Comparison of ENCODE assay signal across 18 cellular contexts in genomic region chr10:53903756-53904155, GRCh38.
A peak's percentile ranks its signal among the peaks of the same experiment; 100 is the strongest.
DNase-seq lines count a peak whose midpoint lies in the region; ATAC-seq, FAIRE-seq and TF ChIP-seq lines count a peak whose summit lies in the region.
"Had no signal": no experiment of that assay in that cellular context is flagged by ENCODE, and none has a peak within 500 bp of the region (broad histone marks: within the 10 kb centered on the region; RNA-seq: fewer than 3 reads in every experiment).

No MANE protein-coding gene starts in this region.

- H3K14ac ChIP-seq in trophoblast cell (ENCODE audit: low read length), result no peak overlapping the region

- no TSS peak for BruUV-seq in MCF 10A (replicated peaks; lab: Mats Ljungman, UMichigan)

- H3K9me3 Mint-ChIP-seq in MCF 10A (ENCODE audit: unreplicated experiment), result no peaks in the 10 kb centered on the region
- no peaks in the 10 kb centered on the region for H3K9me3 Mint-ChIP-seq in activated CD8-positive, alpha-beta memory T cell treated with anti-CD3 and anti-CD28 coated beads, Interleukin-2, amount 10 ng/mL, durations not matched to agents 7 days and 5 days (ENCODE audit: low read depth)
- H3K9me3 Mint-ChIP-seq: H9 had no signal

- peak; percentile 38 for DNase-seq in MCF 10A (ENCODE audit: unreplicated experiment)
- DNase-seq in breast epithelium (ENCODE audit: low spot score in 2 of 2), result no peak
- peak; percentile 85 for DNase-seq in bronchial epithelial cell (ENCODE audit: low read depth)
- peak; percentile 39 to 71 for DNase-seq in foreskin keratinocyte
- DNase-seq in trophoblast cell, result no peak
- no peak for DNase-seq in activated CD8-positive, alpha-beta memory T cell treated with anti-CD3 and anti-CD28 coated beads, Interleukin-2, amount 10 ng/mL, durations not matched to agents 7 days and 5 days
- no peak for DNase-seq in colonic mucosa
- DNase-seq: Calu3; CD8-positive, alpha-beta T cell; DND-41; EL; H9 had no signal

- TF ChIP-seq CTCF in MCF 10A (IDR thresholded peaks at IDR 0.05; ENCODE audit: unreplicated experiment), result no peak
- TF ChIP-seq CTCF in breast epithelium (IDR thresholded peaks at IDR 0.05), result no peak
- TF ChIP-seq CTCF in bronchial epithelial cell (IDR thresholded peaks at IDR 0.05; ENCODE audit: insufficient read depth, low read length, severe bottlenecking), result no peak
- TF ChIP-seq CTCF in foreskin keratinocyte (conservative IDR thresholded peaks at IDR 0.05), result no peak
- TF ChIP-seq CTCF in colonic mucosa (IDR thresholded peaks at IDR 0.05), result no peak

- no peaks in the 10 kb centered on the region for H3K79me1 ChIP-seq in trophoblast cell (ENCODE audit: low read length)

- intact Hi-C loops in MCF 10A (cut with micrococcal nuclease) (no loop called here), breast epithelium (cut with DNase I; ENCODE audit: low total_unique reads) (no loop called here), colonic mucosa (cut with DNase I) (no loop called here)

- H3K27ac Mint-ChIP-seq in MCF 10A (ENCODE audit: low read depth, unreplicated experiment), result no peak overlapping the region
- H3K27ac Mint-ChIP-seq in activated CD8-positive, alpha-beta memory T cell treated with anti-CD3 and anti-CD28 coated beads, Interleukin-2, amount 10 ng/mL, durations not matched to agents 7 days and 5 days, result no peak overlapping the region
- H3K27ac Mint-ChIP-seq: B cell; CD8-positive, alpha-beta T cell; H9 had no signal

- no peak overlapping the region for H3K27ac ChIP-seq in breast epithelium
- peak overlapping the region; percentile 75 for H3K27ac ChIP-seq in foreskin keratinocyte
- H3K27ac ChIP-seq in trophoblast cell (ENCODE audit: low read depth, low read length), result no peak overlapping the region
- H3K27ac ChIP-seq in colonic mucosa, result no peak overlapping the region
- H3K27ac ChIP-seq: 22Rv1; BLaER1 treated with 17β-estradiol and CSF1 and Interleukin-3, amounts not matched to agents 10 nM and 100 nM had no signal

- H3K18ac ChIP-seq in trophoblast cell (ENCODE audit: low read length), result no peak overlapping the region

- H2AFZ ChIP-seq in trophoblast cell (ENCODE audit: insufficient read depth, low read length, poor library complexity), result no peak overlapping the region

- H4K91ac ChIP-seq in trophoblast cell (ENCODE audit: low read depth, low read length), result no peak overlapping the region

- no peak overlapping the region for H3K23ac ChIP-seq in trophoblast cell (ENCODE audit: low read length)

- H4K12ac ChIP-seq in trophoblast cell (ENCODE audit: low read depth, low read length), result no peak overlapping the region

- no peak overlapping the region for H3K4me3 Mint-ChIP-seq in MCF 10A (ENCODE audit: unreplicated experiment)
- no peak overlapping the region for H3K4me3 Mint-ChIP-seq in activated CD8-positive, alpha-beta memory T cell treated with anti-CD3 and anti-CD28 coated beads, Interleukin-2, amount 10 ng/mL, durations not matched to agents 7 days and 5 days
- H3K4me3 Mint-ChIP-seq: B cell; CD8-positive, alpha-beta T cell; H9 had no signal

- H3K4me3 ChIP-seq in breast epithelium, result no peak overlapping the region
- H3K4me3 ChIP-seq in bronchial epithelial cell (ENCODE audit: low read depth, low read length), result no peak overlapping the region
- no peak overlapping the region for H3K4me3 ChIP-seq in trophoblast cell (ENCODE audit: low read depth, low read length)
- H3K4me3 ChIP-seq in colonic mucosa, result no peak overlapping the region
- H3K4me3 ChIP-seq: BLaER1 treated with 17β-estradiol and CSF1 and Interleukin-3, amounts not matched to agents 10 nM and 100 nM; GM12878 had no signal

- no peak for FAIRE-seq in bronchial epithelial cell (lab: Jason Lieb, UNC)
- FAIRE-seq: GM12878, H1, HepG2 had no signal

- no peaks in the 10 kb centered on the region for H3K79me2 ChIP-seq in trophoblast cell (ENCODE audit: control insufficient read depth, insufficient read depth, low read length, poor library complexity)

- no peak overlapping the region for H2BK120ac ChIP-seq in trophoblast cell (ENCODE audit: insufficient read depth, low read length, poor library complexity)

- WGBS in trophoblast cell (ENCODE audit: extremely low coverage, insufficient coverage, insufficient read length), result no CpG with 5 or more reads among the region's 1 CpG

- H2AK5ac ChIP-seq in trophoblast cell (ENCODE audit: low read length), result no peak overlapping the region

- H3K4me2 ChIP-seq in trophoblast cell (ENCODE audit: low read length), result no peak overlapping the region
- H3K4me2 ChIP-seq: BLaER1 treated with 17β-estradiol and CSF1 and Interleukin-3, amounts not matched to agents 10 nM and 100 nM had no signal

- H3K9me3 ChIP-seq in breast epithelium (no peaks in the 10 kb centered on the region), trophoblast cell (ENCODE audit: insufficient read depth, low read depth, low read length) (no peaks in the 10 kb centered on the region), colonic mucosa (no peaks in the 10 kb centered on the region)
- H3K9me3 ChIP-seq: BLaER1 treated with 17β-estradiol and CSF1 and Interleukin-3, amounts not matched to agents 10 nM and 100 nM had no signal

- peaks cover 9% of the 10 kb centered on the region for H3K4me1 Mint-ChIP-seq in MCF 10A (ENCODE audit: insufficient read depth, unreplicated experiment)
- H3K4me1 Mint-ChIP-seq in activated CD8-positive, alpha-beta memory T cell treated with anti-CD3 and anti-CD28 coated beads, Interleukin-2, amount 10 ng/mL, durations not matched to agents 7 days and 5 days, result no peaks in the 10 kb centered on the region
- H3K4me1 Mint-ChIP-seq: B cell had no signal

- H4K8ac ChIP-seq in trophoblast cell (ENCODE audit: low read depth, low read length), result no peak overlapping the region

- POLR2A ChIA-PET in MCF 10A (lab: Yijun Ruan, JAX), result interaction anchor here (1.1 to 3.8 kb wide), 5 partner anchors 8 to 61 kb away, joined by 3 to 22 read pairs (median 5); no protein-coding TSS in a partner anchor

- no peaks in the 10 kb centered on the region for H3K36me3 ChIP-seq in breast epithelium
- no peaks in the 10 kb centered on the region for H3K36me3 ChIP-seq in bronchial epithelial cell (ENCODE audit: control insufficient read depth, insufficient read depth, low read length)
- no peaks in the 10 kb centered on the region for H3K36me3 ChIP-seq in trophoblast cell (ENCODE audit: control insufficient read depth in 1 of 2, insufficient read depth in 2 of 2, low read length in 2 of 2)
- H3K36me3 ChIP-seq in colonic mucosa, result no peaks in the 10 kb centered on the region
- H3K36me3 ChIP-seq: BLaER1 treated with 17β-estradiol and CSF1 and Interleukin-3, amounts not matched to agents 10 nM and 100 nM had no signal

- H3K4me1 ChIP-seq in breast epithelium (no peaks in the 10 kb centered on the region), foreskin keratinocyte (peaks cover 19% of the 10 kb centered on the region), trophoblast cell (ENCODE audit: control insufficient read depth in 1 of 2, insufficient read depth in 2 of 2, low read length in 2 of 2) (no peaks in the 10 kb centered on the region), colonic mucosa (no peaks in the 10 kb centered on the region)

- peak; percentile 53 for ATAC-seq in foreskin keratinocyte
- no peak for ATAC-seq in activated CD8-positive, alpha-beta memory T cell treated with anti-CD3 and anti-CD28 coated beads, Interleukin-2, amount 10 ng/mL, durations not matched to agents 7 days and 5 days
- ATAC-seq: CD8-positive, alpha-beta T cell; GM12878; HepG2 had no signal

- no peaks in the 10 kb centered on the region for H3K27me3 Mint-ChIP-seq in MCF 10A (ENCODE audit: insufficient read depth, unreplicated experiment)
- no peaks in the 10 kb centered on the region for H3K27me3 Mint-ChIP-seq in activated CD8-positive, alpha-beta memory T cell treated with anti-CD3 and anti-CD28 coated beads, Interleukin-2, amount 10 ng/mL, durations not matched to agents 7 days and 5 days
- H3K27me3 Mint-ChIP-seq: B cell had no signal

- no peak overlapping the region for H3K4ac ChIP-seq in trophoblast cell (ENCODE audit: low read depth, low read length)

- H3K27me3 ChIP-seq in breast epithelium, result no peaks in the 10 kb centered on the region
- no peaks in the 10 kb centered on the region for H3K27me3 ChIP-seq in bronchial epithelial cell (ENCODE audit: control insufficient read depth, insufficient read depth, low read length)
- H3K27me3 ChIP-seq in foreskin keratinocyte, result no peaks in the 10 kb centered on the region
- H3K27me3 ChIP-seq in trophoblast cell (ENCODE audit: insufficient read depth, low read length), result no peaks in the 10 kb centered on the region
- H3K27me3 ChIP-seq in colonic mucosa, result no peaks in the 10 kb centered on the region
- H3K27me3 ChIP-seq: BLaER1 treated with 17β-estradiol and CSF1 and Interleukin-3, amounts not matched to agents 10 nM and 100 nM had no signal

- TF ChIP-seq POLR2A in breast epithelium (IDR thresholded peaks at IDR 0.05), result no peak

- no peak overlapping the region for H2BK5ac ChIP-seq in trophoblast cell (ENCODE audit: low read depth, low read length, poor library complexity)

- H3K9ac ChIP-seq in trophoblast cell (ENCODE audit: low read length) (no peak overlapping the region), colonic mucosa (ENCODE audit: low read depth in 2 of 2, low read length in 2 of 2) (no peak overlapping the region)
- H3K9ac ChIP-seq: BLaER1 treated with 17β-estradiol and CSF1 and Interleukin-3, amounts not matched to agents 10 nM and 100 nM had no signal

- no peaks in the 10 kb centered on the region for H3K36me3 Mint-ChIP-seq in MCF 10A (ENCODE audit: insufficient read depth, unreplicated experiment)
- H3K36me3 Mint-ChIP-seq in activated CD8-positive, alpha-beta memory T cell treated with anti-CD3 and anti-CD28 coated beads, Interleukin-2, amount 10 ng/mL, durations not matched to agents 7 days and 5 days, result no peaks in the 10 kb centered on the region
- H3K36me3 Mint-ChIP-seq: CD8-positive, alpha-beta T cell had no signal

- CTCF ChIA-PET in MCF 10A (lab: Yijun Ruan, JAX), result interaction anchor here (0.6 to 0.9 kb wide), 2 partner anchors 65 to 152 kb away, joined by 3 to 4 read pairs; no protein-coding TSS in a partner anchor
- CTCF ChIA-PET in activated CD8-positive, alpha-beta memory T cell treated with anti-CD3 and anti-CD28 coated beads, Interleukin-2, amount 10 ng/mL, durations not matched to agents 7 days and 5 days (lab: Charles Lee), result no interaction called here

- H2BK12ac ChIP-seq in trophoblast cell (ENCODE audit: low read length), result no peak overlapping the region

Comparison
In these comparisons a context has a peak if more than half of its experiments do, and no peak if none do; other contexts are left out.
1. DNase-seq: peak in MCF 10A (single experiment), bronchial epithelial cell (single experiment) and foreskin keratinocyte (2 of 2); none in breast epithelium (0 of 2), trophoblast cell (0 of 2), activated CD8-positive, alpha-beta memory T cell treated with anti-CD3 and anti-CD28 coated beads, Interleukin-2, amount 10 ng/mL, durations not matched to agents 7 days and 5 days (single experiment) and colonic mucosa (single experiment).